13 cellular contexts compared by ENCODE assay signal in genomic region chr18:58205087-58205779, GRCh38.
DNase-seq lines count a peak whose midpoint lies in the region; ATAC-seq, FAIRE-seq and TF ChIP-seq lines count a peak whose summit lies in the region.
"Had no signal": no experiment of that assay in that cellular context is flagged by ENCODE, and none has a peak within 500 bp of the region (broad histone marks: within the 10 kb centered on the region; RNA-seq: fewer than 3 reads in every experiment).

No MANE protein-coding gene starts in this region.

- no peaks in the 10 kb centered on the region for H3K4me1 ChIP-seq in breast epithelium
- peaks cover 12 to 14% of the 10 kb centered on the region in 2 donors for H3K4me1 ChIP-seq in adrenal gland (replicated peaks in 1 of 2)
- no peaks in the 10 kb centered on the region for H3K4me1 ChIP-seq in naive thymus-derived CD4-positive, alpha-beta T cell (ENCODE audit: control insufficient read depth in 2 of 2, insufficient read depth in 2 of 2, low read length in 2 of 2)

- no peak for TF ChIP-seq CTCF in MCF 10A (IDR thresholded peaks at IDR 0.05; ENCODE audit: unreplicated experiment)
- TF ChIP-seq CTCF in breast epithelium (IDR thresholded peaks at IDR 0.05): no peak
- no peak for TF ChIP-seq CTCF in adrenal gland (IDR thresholded peaks at IDR 0.05)
- no peak for TF ChIP-seq CTCF in foreskin fibroblast (IDR thresholded peaks at IDR 0.05; ENCODE audit: low read depth, low read length)

- H3K36me3 ChIP-seq in breast epithelium: no peaks in the 10 kb centered on the region
- no peaks in the 10 kb centered on the region for H3K36me3 ChIP-seq in adrenal gland (replicated peaks in 1 of 2)
- H3K36me3 ChIP-seq in naive thymus-derived CD4-positive, alpha-beta T cell (ENCODE audit: control insufficient read depth in 2 of 3, insufficient read depth in 3 of 3, low read length in 3 of 3): no peaks in the 10 kb centered on the region
- H3K36me3 ChIP-seq: BE2C had no signal

- ATAC-seq in GM18520 (IDR thresholded peaks at IDR 0.05; ENCODE audit: unreplicated experiment): no peak
- ATAC-seq in naive thymus-derived CD4-positive, alpha-beta T cell: no peak
- ATAC-seq: activated CD8-positive, alpha-beta memory T cell treated with anti-CD3 and anti-CD28 coated beads, Interleukin-2, amount 10 ng/mL, durations not matched to agents 7 days and 5 days; sciatic nerve had no signal

- POLR2A ChIA-PET in MCF 10A (lab: Yijun Ruan, JAX): interaction anchor here (0.9 to 2.9 kb wide), 5 partner anchors 8 to 159 kb away, joined by 3 to 15 read pairs (median 4); no protein-coding TSS in a partner anchor
- POLR2A ChIA-PET in naive thymus-derived CD4-positive, alpha-beta T cell (lab: Charles Lee): no interaction called here

- no peak for TF ChIP-seq POLR2A in breast epithelium (IDR thresholded peaks at IDR 0.05)
- TF ChIP-seq POLR2A in adrenal gland (IDR thresholded peaks at IDR 0.05): no peak

- no peak overlapping the region for H3K4me3 Mint-ChIP-seq in MCF 10A (ENCODE audit: unreplicated experiment)
- no peak overlapping the region for H3K4me3 Mint-ChIP-seq in naive thymus-derived CD4-positive, alpha-beta T cell
- H3K4me3 Mint-ChIP-seq: activated CD8-positive, alpha-beta memory T cell treated with anti-CD3 and anti-CD28 coated beads, Interleukin-2, amount 10 ng/mL, durations not matched to agents 7 days and 5 days; T-helper 2 cell treated with Interferon-gamma antibody and Interleukin-4, amounts not matched to agents 5 μg/mL and 100 μg/mL, for 36 hours had no signal

- DNase-seq in MCF 10A (ENCODE audit: unreplicated experiment) (no peak), breast epithelium (ENCODE audit: low spot score in 2 of 2) (no peak), adrenal gland (peak; percentile 24 to 71 (median 45)), foreskin fibroblast (peak; percentile 88 to 90), urothelium cell line (ENCODE audit: low spot score) (no peak), SIG-M5 (lab: John Stamatoyannopoulos, UW) (no peak)
- DNase-seq in naive thymus-derived CD4-positive, alpha-beta T cell: no peak
- DNase-seq: activated CD8-positive, alpha-beta memory T cell treated with anti-CD3 and anti-CD28 coated beads, Interleukin-2, amount 10 ng/mL, durations not matched to agents 7 days and 5 days; BE2C had no signal

- H3K9me3 Mint-ChIP-seq in MCF 10A (ENCODE audit: unreplicated experiment): no peaks in the 10 kb centered on the region
- H3K9me3 Mint-ChIP-seq in naive thymus-derived CD4-positive, alpha-beta T cell: no peaks in the 10 kb centered on the region
- H3K9me3 Mint-ChIP-seq: T-helper 2 cell treated with Interferon-gamma antibody and Interleukin-4, amounts not matched to agents 5 μg/mL and 100 μg/mL, for 36 hours had no signal

- peaks cover 4% of the 10 kb centered on the region for H3K36me3 Mint-ChIP-seq in MCF 10A (ENCODE audit: insufficient read depth, unreplicated experiment)
- peaks cover 0 to 4% (median 0%) of the 10 kb centered on the region in 5 donors for H3K36me3 Mint-ChIP-seq in naive thymus-derived CD4-positive, alpha-beta T cell
- H3K36me3 Mint-ChIP-seq: activated CD8-positive, alpha-beta memory T cell treated with anti-CD3 and anti-CD28 coated beads, Interleukin-2, amount 10 ng/mL, durations not matched to agents 7 days and 5 days had no signal

- H3K27me3 Mint-ChIP-seq in MCF 10A (ENCODE audit: insufficient read depth, unreplicated experiment): no peaks in the 10 kb centered on the region
- H3K27me3 Mint-ChIP-seq in naive thymus-derived CD4-positive, alpha-beta T cell: peaks cover 0 to 12% (median 4%) of the 10 kb centered on the region in 5 donors

- peak; percentile 37 for FAIRE-seq in urothelium cell line (lab: Jason Lieb, UNC)
- FAIRE-seq: frontal cortex had no signal

- H3K9me3 ChIP-seq in breast epithelium (no peaks in the 10 kb centered on the region), adrenal gland (replicated peaks in 1 of 3) (no peaks in the 10 kb centered on the region)
- no peaks in the 10 kb centered on the region for H3K9me3 ChIP-seq in naive thymus-derived CD4-positive, alpha-beta T cell (ENCODE audit: control insufficient read depth in 2 of 3, low read length in 3 of 3)
- H3K9me3 ChIP-seq: BE2C had no signal

- intact Hi-C loops in MCF 10A (cut with micrococcal nuclease) (no loop called here), breast epithelium (cut with DNase I; ENCODE audit: low total_unique reads) (no loop called here), adrenal gland (cut with DNase I) (no loop called here)
- intact Hi-C loops in naive thymus-derived CD4-positive, alpha-beta T cell (cut with micrococcal nuclease): no loop called here

- CTCF ChIA-PET in MCF 10A (lab: Yijun Ruan, JAX): interaction anchor here (0.5 to 1.6 kb wide), 4 partner anchors 14 to 1512 kb away, joined by 3 to 4 read pairs (median 3); no protein-coding TSS in a partner anchor
- CTCF ChIA-PET in naive thymus-derived CD4-positive, alpha-beta T cell (lab: Charles Lee): no interaction called here

- H3K27ac ChIP-seq in breast epithelium (no peak overlapping the region), adrenal gland (peak overlapping the region in 2 of 5 donors; percentile 31 to 37)
- no peak overlapping the region for H3K27ac ChIP-seq in naive thymus-derived CD4-positive, alpha-beta T cell (ENCODE audit: low read depth, low read length)

- no peaks in the 10 kb centered on the region for H3K27me3 ChIP-seq in breast epithelium
- no peaks in the 10 kb centered on the region for H3K27me3 ChIP-seq in adrenal gland
- no peaks in the 10 kb centered on the region for H3K27me3 ChIP-seq in naive thymus-derived CD4-positive, alpha-beta T cell (ENCODE audit: control insufficient read depth in 2 of 2, insufficient read depth in 2 of 2, low read length in 2 of 2)
- H3K27me3 ChIP-seq: BE2C had no signal

- 54 to 67% (median 60%) methylated on average over 2 of the region's 2 CpGs for WGBS in adrenal gland, 4 donors

- no TSS peak for BruUV-seq in MCF 10A (replicated peaks; lab: Mats Ljungman, UMichigan)

- peak overlapping the region; percentile 23 for H3K27ac Mint-ChIP-seq in MCF 10A (ENCODE audit: low read depth, unreplicated experiment)
- no peak overlapping the region for H3K27ac Mint-ChIP-seq in naive thymus-derived CD4-positive, alpha-beta T cell
- H3K27ac Mint-ChIP-seq: activated CD8-positive, alpha-beta memory T cell treated with anti-CD3 and anti-CD28 coated beads, Interleukin-2, amount 10 ng/mL, durations not matched to agents 7 days and 5 days; T-helper 2 cell treated with Interferon-gamma antibody and Interleukin-4, amounts not matched to agents 5 μg/mL and 100 μg/mL, for 36 hours had no signal

- H3K4me3 ChIP-seq in breast epithelium (no peak overlapping the region), adrenal gland (no peak overlapping the region), foreskin fibroblast (ENCODE audit: low read depth in 1 of 2, low read length in 2 of 2) (no peak overlapping the region)
- no peak overlapping the region for H3K4me3 ChIP-seq in naive thymus-derived CD4-positive, alpha-beta T cell (ENCODE audit: low read length)

- H3K4me1 Mint-ChIP-seq in MCF 10A (ENCODE audit: insufficient read depth, unreplicated experiment): peaks cover 42% of the 10 kb centered on the region
- H3K4me1 Mint-ChIP-seq in naive thymus-derived CD4-positive, alpha-beta T cell: peaks cover 0 to 10% (median 3%) of the 10 kb centered on the region in 7 donors
- H3K4me1 Mint-ChIP-seq: activated CD8-positive, alpha-beta memory T cell treated with anti-CD3 and anti-CD28 coated beads, Interleukin-2, amount 10 ng/mL, durations not matched to agents 7 days and 5 days had no signal

Comparison
In these comparisons a context has a peak if more than half of its experiments do, and no peak if none do; other contexts are left out.
1. DNase-seq: peak in adrenal gland (7 of 7) and foreskin fibroblast (2 of 2); none in MCF 10A (single experiment), breast epithelium (0 of 2), urothelium cell line (single experiment), SIG-M5 (single experiment) and naive thymus-derived CD4-positive, alpha-beta T cell (0 of 9).